Comparison of ENCODE assay signal across 8 cellular contexts in the genomic region with DNA sequence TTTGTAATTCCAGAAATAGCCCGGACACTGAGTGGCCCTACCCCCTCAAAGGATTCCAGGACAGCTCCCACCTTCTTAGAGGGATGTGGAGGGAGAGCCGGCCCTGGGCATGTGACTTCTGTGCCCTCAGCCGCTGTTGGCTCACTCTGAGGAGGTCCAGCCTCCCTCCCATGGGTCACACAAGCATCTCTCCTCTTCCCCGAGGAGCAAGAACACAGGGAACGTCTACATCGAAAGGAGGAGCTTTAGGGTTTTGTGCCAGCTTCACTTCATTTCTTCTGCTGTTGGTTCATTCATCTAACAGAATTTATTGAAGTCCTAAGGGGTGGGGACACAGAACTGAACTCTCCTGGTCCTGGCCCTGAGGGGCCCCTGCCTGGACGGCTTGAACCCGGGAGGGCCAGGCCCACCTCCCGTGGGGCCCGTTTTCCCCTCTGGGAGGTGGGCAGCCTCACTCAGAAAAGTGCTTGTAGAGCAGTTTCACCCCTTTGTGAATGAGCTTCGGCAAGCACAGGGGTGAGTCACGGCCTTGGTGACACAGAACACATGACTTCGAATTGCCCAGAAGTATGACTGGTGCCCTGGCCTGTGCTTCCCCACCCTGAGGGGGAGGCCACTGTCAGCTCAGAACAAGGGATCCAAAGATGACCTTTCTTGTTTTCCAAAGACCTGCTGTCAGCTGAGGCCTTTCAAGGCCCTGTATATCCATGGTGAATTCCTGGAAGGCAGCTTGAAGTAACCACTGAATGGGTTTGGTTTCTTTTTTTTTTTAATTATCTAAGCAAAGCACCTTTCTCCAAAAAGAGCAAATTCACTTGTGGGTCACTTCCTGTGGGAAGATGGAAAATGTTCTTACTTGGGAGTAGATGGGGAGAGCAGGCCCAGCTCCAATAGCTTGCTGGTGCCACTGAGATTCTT. TPM values are rescaled to one million over a fixed set of nuclear protein-coding genes. Genes with fewer than 3 reads are reported as not detected.
DNase-seq lines count a peak whose midpoint lies in the region; ATAC-seq and TF ChIP-seq lines count a peak whose summit lies in the region.

No MANE protein-coding gene starts in this region.

- no peaks in the 10 kb centered on the region for H3K9me3 Mint-ChIP-seq in activated T-cell treated with anti-CD3 and anti-CD28 coated beads, Interleukin-2, amount 50 U/mL, for 72 hours

- no peak for TF ChIP-seq CTCF in foreskin keratinocyte (conservative IDR thresholded peaks at IDR 0.05)
- no peak for TF ChIP-seq CTCF in OCI-LY7 (conservative IDR thresholded peaks at IDR 0.05; ENCODE audit: low read length)

- DNase-seq in NOMO-1 (lab: John Stamatoyannopoulos, UW; ENCODE audit: unreplicated experiment in 2 of 2) (peak; percentile 63 to 72), foreskin keratinocyte (peak in 1 of 2 donors; percentile 78), renal cortical epithelial cell (ENCODE audit: low read depth) (peak; percentile 97), OCI-LY7 (ENCODE audit: low spot score) (no peak), NCI-H187 treated with DMSO at 0.1 percent for 48 hours (lab: John Stamatoyannopoulos, UW) (no peak)
- peak; percentile 87 to 92 for DNase-seq in activated T-cell treated with anti-CD3 and anti-CD28 coated beads, Interleukin-2, amount 50 U/mL, for 72 hours

- H3K79me2 ChIP-seq in OCI-LY7 (ENCODE audit: insufficient read depth, low read depth, low read length): no peaks in the 10 kb centered on the region

- peaks cover 22% of the 10 kb centered on the region for H3K4me1 ChIP-seq in foreskin keratinocyte
- peaks cover 18% of the 10 kb centered on the region for H3K4me1 ChIP-seq in OCI-LY7 (ENCODE audit: insufficient read depth, low read length, poor library complexity, severe bottlenecking)

- H3K27me3 Mint-ChIP-seq in activated T-cell treated with anti-CD3 and anti-CD28 coated beads, Interleukin-2, amount 50 U/mL, for 72 hours (ENCODE audit: low read depth): no peaks in the 10 kb centered on the region

- no TSS peak for BruUV-seq in OCI-LY7 (replicated peaks; lab: Mats Ljungman, UMichigan)

- H3K36me3 Mint-ChIP-seq in activated T-cell treated with anti-CD3 and anti-CD28 coated beads, Interleukin-2, amount 50 U/mL, for 72 hours (ENCODE audit: insufficient read depth in 2 of 2): no peaks in the 10 kb centered on the region

- intact Hi-C loops in OCI-LY7 (cut with micrococcal nuclease; ENCODE audit: unreplicated experiment): no loop called here

- no peaks in the 10 kb centered on the region for H3K36me3 ChIP-seq in OCI-LY7 (ENCODE audit: insufficient read depth, low read length)

- H2AFZ ChIP-seq in OCI-LY7 (ENCODE audit: low read length): no peak overlapping the region

- H3K4me1 Mint-ChIP-seq in activated T-cell treated with anti-CD3 and anti-CD28 coated beads, Interleukin-2, amount 50 U/mL, for 72 hours (ENCODE audit: low read depth): peaks cover 78% of the 10 kb centered on the region

- H3K4me3 Mint-ChIP-seq in activated T-cell treated with anti-CD3 and anti-CD28 coated beads, Interleukin-2, amount 50 U/mL, for 72 hours: peak overlapping the region; percentile 87 to 95

- CTCF ChIA-PET in OCI-LY7 (lab: Charles Lee; ENCODE audit: unreplicated experiment): interaction anchor here (0.8 kb wide), 1 partner anchor 11 kb away, joined by 5 read pairs; no protein-coding TSS in a partner anchor

- H3K4me2 ChIP-seq in OCI-LY7 (ENCODE audit: low read length): no peak overlapping the region

- H3K27ac ChIP-seq in foreskin keratinocyte (peak overlapping the region; percentile 68), OCI-LY7 (ENCODE audit: low read depth, low read length, poor library complexity, severe bottlenecking) (no peak overlapping the region)

- H3K4me3 ChIP-seq in OCI-LY7 (ENCODE audit: low read depth, low read length, poor library complexity, severe bottlenecking): no peak overlapping the region

- H4K20me1 ChIP-seq in OCI-LY7 (ENCODE audit: insufficient read depth, low read length): no peaks in the 10 kb centered on the region

- no peaks in the 10 kb centered on the region for H3K9me3 ChIP-seq in OCI-LY7 (ENCODE audit: low read length)

- H3K27ac Mint-ChIP-seq in activated T-cell treated with anti-CD3 and anti-CD28 coated beads, Interleukin-2, amount 50 U/mL, for 72 hours: peak overlapping the region; percentile 100

- H3K27me3 ChIP-seq in foreskin keratinocyte: no peaks in the 10 kb centered on the region

- POLR2A ChIA-PET in OCI-LY7 (lab: Charles Lee): interaction anchor here (0.6 to 0.8 kb wide), 3 partner anchors 9 to 25 kb away, joined by 3 to 4 read pairs (median 3); no protein-coding TSS in a partner anchor

- peak; percentile 56 for ATAC-seq in GM18511 (IDR thresholded peaks at IDR 0.05; ENCODE audit: unreplicated experiment)
- ATAC-seq in activated T-cell treated with anti-CD3 and anti-CD28 coated beads, Interleukin-2, amount 50 U/mL, for 72 hours (replicated peaks in 1 of 2): peak; percentile 95
- ATAC-seq in foreskin keratinocyte: peak; percentile 73
- no peak for ATAC-seq in HG03439 (IDR thresholded peaks at IDR 0.05; ENCODE audit: unreplicated experiment)

- H3K9me2 ChIP-seq in OCI-LY7 (ENCODE audit: insufficient read depth, low read length): no peaks in the 10 kb centered on the region

RNA-seq across cellular contexts. Expression of gene NFKBIA, which starts 39.2 kb away (rescaled TPM):
- 100 to 1,000 TPM; 391 to 596 TPM for total RNA-seq in activated T-cell treated with anti-CD3 and anti-CD28 coated beads, Interleukin-2, amount 50 U/mL, for 72 hours
- 83.7 and 106 TPM in 2 replicates for total RNA-seq in foreskin keratinocyte
- polyA plus RNA-seq in foreskin keratinocyte: 60.0 and 69.6 TPM in 2 replicates
- 213 and 383 TPM in 2 replicates for total RNA-seq in renal cortical epithelial cell
- total RNA-seq in OCI-LY7 (2014; rRNA removed; shearing (Covaris generic)): 100 and 109 TPM in 2 replicates
- total RNA-seq in OCI-LY7 (2022): 37.0 and 43.6 TPM in 2 replicates

Comparison
In these comparisons a context has a peak if more than half of its experiments do, and no peak if none do; other contexts are left out.
1. DNase-seq: peak in NOMO-1 (2 of 2), activated T-cell treated with anti-CD3 and anti-CD28 coated beads, Interleukin-2, amount 50 U/mL, for 72 hours (2 of 2) and renal cortical epithelial cell (single experiment); none in OCI-LY7 (single experiment) and NCI-H187 treated with DMSO at 0.1 percent for 48 hours (single experiment).